In genomic region chr3:123126051-123126450, GRCh38 we compare ENCODE assay signal across 27 cellular contexts.
"Had no signal": no experiment of that assay in that cellular context is flagged by ENCODE, and none has a peak within 500 bp of the region (broad histone marks: within the 10 kb centered on the region; RNA-seq: fewer than 3 reads in every experiment).

No MANE protein-coding gene starts in this region.

- H3K27me3 Mint-ChIP-seq: activated naive CD4-positive, alpha-beta T cell treated with anti-CD3 and anti-CD28 coated beads, Interleukin-2, amount 50 U/mL, for 24 hours; activated naive CD8-positive, alpha-beta T cell treated with anti-CD3 and anti-CD28 coated beads, Interleukin-2, amount 50 U/mL, for 24 hours; dendritic cell treated with granulocyte-macrophage colony-stimulating factor and Interleukin-4, amounts not matched to agents 40 ng/mL and 50 ng/mL, for 4 days; naive thymus-derived CD4-positive, alpha-beta T cell; stimulated activated naive B cell treated with anti-CD40 and anti-IgM and Interleukin-4, amounts not matched to agents 10 μg/mL and 1 μg/mL and 100 μg/mL, for 72 hours had no signal

- H3K4me3 ChIP-seq: breast epithelium, esophagus muscularis mucosa, left ventricle myocardium inferior, psoas muscle, right atrium auricular region, smooth muscle cell, tibial nerve had no signal

- H3K36me3 ChIP-seq: breast epithelium had no signal

- H3K9ac ChIP-seq: parathyroid adenoma had no signal

- H3K4me1 Mint-ChIP-seq: activated naive CD4-positive, alpha-beta T cell treated with anti-CD3 and anti-CD28 coated beads, Interleukin-2, amount 50 U/mL, for 24 hours; activated naive CD8-positive, alpha-beta T cell treated with anti-CD3 and anti-CD28 coated beads, Interleukin-2, amount 50 U/mL, for 24 hours had no signal

- H3K4me3 Mint-ChIP-seq: activated naive CD4-positive, alpha-beta T cell treated with anti-CD3 and anti-CD28 coated beads, Interleukin-2, amount 50 U/mL, for 24 hours; activated naive CD8-positive, alpha-beta T cell treated with anti-CD3 and anti-CD28 coated beads, Interleukin-2, amount 50 U/mL, for 24 hours; dendritic cell treated with granulocyte-macrophage colony-stimulating factor and Interleukin-4, amounts not matched to agents 40 ng/mL and 50 ng/mL, for 4 days; naive thymus-derived CD4-positive, alpha-beta T cell; stimulated activated naive B cell treated with anti-CD40 and anti-IgM and Interleukin-4, amounts not matched to agents 10 μg/mL and 1 μg/mL and 100 μg/mL, for 72 hours had no signal

- H3K4me2 ChIP-seq: smooth muscle cell had no signal

- H3K4me1 ChIP-seq: breast epithelium, foreskin keratinocyte, left ventricle myocardium inferior, psoas muscle, right atrium auricular region, tibial nerve had no signal

- H3K27ac Mint-ChIP-seq: activated naive CD4-positive, alpha-beta T cell treated with anti-CD3 and anti-CD28 coated beads, Interleukin-2, amount 50 U/mL, for 24 hours; activated naive CD8-positive, alpha-beta T cell treated with anti-CD3 and anti-CD28 coated beads, Interleukin-2, amount 50 U/mL, for 24 hours; dendritic cell treated with granulocyte-macrophage colony-stimulating factor and Interleukin-4, amounts not matched to agents 40 ng/mL and 50 ng/mL, for 4 days; naive thymus-derived CD4-positive, alpha-beta T cell; stimulated activated naive B cell treated with anti-CD40 and anti-IgM and Interleukin-4, amounts not matched to agents 10 μg/mL and 1 μg/mL and 100 μg/mL, for 72 hours had no signal

- H3K27ac ChIP-seq: breast epithelium, esophagus muscularis mucosa, foreskin keratinocyte, left ventricle myocardium inferior, parathyroid adenoma, psoas muscle, right atrium auricular region, tibial nerve, VCaP had no signal

- H2AFZ ChIP-seq: parathyroid adenoma had no signal

- ATAC-seq: activated CD4-positive, CD25-positive, alpha-beta regulatory T cell treated with anti-CD3 and anti-CD28 coated beads, Interleukin-2, amount 50 U/mL, for 24 hours; activated naive CD8-positive, alpha-beta T cell treated with anti-CD3 and anti-CD28 coated beads, Interleukin-2, amount 50 U/mL, for 24 hours; foreskin keratinocyte; naive thymus-derived CD4-positive, alpha-beta T cell; psoas muscle; stimulated activated naive B cell treated with anti-CD40 and anti-IgM and Interleukin-4, amounts not matched to agents 10 μg/mL and 1 μg/mL and 100 μg/mL, for 72 hours had no signal

- H3K9me3 ChIP-seq: breast epithelium, esophagus muscularis mucosa, left ventricle myocardium inferior, psoas muscle, right atrium auricular region, tibial nerve had no signal

- H3K9me3 Mint-ChIP-seq: activated naive CD4-positive, alpha-beta T cell treated with anti-CD3 and anti-CD28 coated beads, Interleukin-2, amount 50 U/mL, for 24 hours; activated naive CD8-positive, alpha-beta T cell treated with anti-CD3 and anti-CD28 coated beads, Interleukin-2, amount 50 U/mL, for 24 hours; dendritic cell treated with granulocyte-macrophage colony-stimulating factor and Interleukin-4, amounts not matched to agents 40 ng/mL and 50 ng/mL, for 4 days; naive thymus-derived CD4-positive, alpha-beta T cell; stimulated activated naive B cell treated with anti-CD40 and anti-IgM and Interleukin-4, amounts not matched to agents 10 μg/mL and 1 μg/mL and 100 μg/mL, for 72 hours had no signal

- DNase-seq: activated CD4-positive, alpha-beta T cell treated with anti-CD3 and anti-CD28 coated beads for 48 hours; activated CD4-positive, alpha-beta T cell treated with anti-CD3 and anti-CD28 coated beads, Interleukin-2, amount 50 U/mL, for 48 hours; activated CD8-positive, alpha-beta memory T cell treated with anti-CD3 and anti-CD28 coated beads for 24 hours; activated gamma-delta T cell; activated naive CD8-positive, alpha-beta T cell treated with anti-CD3 and anti-CD28 coated beads, Interleukin-2, amount 50 U/mL, for 24 hours; central memory CD4-positive, alpha-beta T cell; foreskin keratinocyte; kidney glomerular epithelial cell; left ventricle myocardium inferior; midbrain; naive thymus-derived CD4-positive, alpha-beta T cell; occipital lobe; psoas muscle; stimulated activated CD4-positive, alpha-beta T cell treated with anti-CD3 and anti-CD28 coated beads, Interleukin-15, amount 100 ng/mL, for 24 hours; stimulated activated CD4-positive, alpha-beta T cell treated with anti-CD3 and anti-CD28 coated beads, Interleukin-2, amount 100 ng/mL, for 24 hours; stimulated activated naive B cell treated with anti-CD40 and anti-IgM and Interleukin-4, amounts not matched to agents 10 μg/mL and 1 μg/mL and 100 μg/mL, for 72 hours; T-helper 9 cell had no signal

- H3K27me3 ChIP-seq: breast epithelium, esophagus muscularis mucosa, foreskin keratinocyte, right atrium auricular region, tibial nerve had no signal
